ENCODE assay signal across 10 cellular contexts in genomic region chr2:207503234-207503633, GRCh38. TPM values are rescaled to one million over a fixed set of nuclear protein-coding genes. Genes with fewer than 3 reads are reported as not detected.
DNase-seq lines count a peak whose midpoint lies in the region; ATAC-seq, FAIRE-seq and TF ChIP-seq lines count a peak whose summit lies in the region.
"Had no signal": no experiment of that assay in that cellular context is flagged by ENCODE, and none has a peak within 500 bp of the region (broad histone marks: within the 10 kb centered on the region; RNA-seq: fewer than 3 reads in every experiment).

No MANE protein-coding gene starts in this region.

- peaks cover 10 to 14% (median 11%) of the 10 kb centered on the region in 4 experiments for H3K4me1 ChIP-seq in H1 (replicated peaks in 1 of 4; ENCODE audit: control insufficient read depth in 3 of 4, insufficient read depth in 4 of 4, low read length in 3 of 4)

- H2BK5ac ChIP-seq in H1 (ENCODE audit: low read depth, low read length): no peak overlapping the region

- no peak overlapping the region for H3K4me2 ChIP-seq in H1 (ENCODE audit: insufficient read depth in 1 of 2, low read depth in 2 of 2, low read length in 2 of 2)

- H2BK120ac ChIP-seq in H1 (replicated peaks; ENCODE audit: low read depth, low read length): no peak overlapping the region

- H3K27ac ChIP-seq in H1 (ENCODE audit: low read depth, low read length): no peak overlapping the region

- H4K5ac ChIP-seq in H1 (ENCODE audit: insufficient read length, low read depth, low read length): no peak overlapping the region

- no peaks in the 10 kb centered on the region for H3K36me3 ChIP-seq in H1 (ENCODE audit: control insufficient read depth in 2 of 4, insufficient read depth in 4 of 4, low read length in 3 of 4)

- no peak overlapping the region for H2BK15ac ChIP-seq in H1 (ENCODE audit: low read length)

- no peak for FAIRE-seq in H1 (lab: Jason Lieb, UNC)
- FAIRE-seq: A204.1 had no signal

- H4K8ac ChIP-seq in H1 (ENCODE audit: extremely low read depth, insufficient read depth, low read length): no peak overlapping the region

- POLR2A ChIA-PET in H1 (lab: Charles Lee; ENCODE audit: partially characterized antibody): no interaction called here

- H3K9me3 ChIP-seq in H1 (ENCODE audit: insufficient read depth in 2 of 2, low read depth in 1 of 2, low read length in 1 of 2): no peaks in the 10 kb centered on the region

- H3K9ac ChIP-seq in H1 (replicated peaks in 1 of 4; ENCODE audit: extremely low read depth in 1 of 4, low read depth in 3 of 4, low read length in 3 of 4): no peak overlapping the region

- WGBS in H1 (ENCODE audit: extremely low coverage in 1 of 2, insufficient coverage in 1 of 2, insufficient read length in 1 of 2, insufficient replicate concordance in 2 of 2, low coverage in 1 of 2, low lambda C conversion rate in 2 of 2, missing lambda C conversion rate in 1 of 2), 2 experiments: 80% methylated on average over 5 of the region's 5 CpGs; no CpG with 5 or more reads in 1 of the 2 experiments

- no peak overlapping the region for H3K4me3 Mint-ChIP-seq in stimulated activated naive CD8-positive, alpha-beta T cell treated with anti-CD3 and anti-CD28 coated beads, Interleukin-15, Interleukin-2, amounts not matched to agents 100 ng/mL and 50 ng/mL, for 24 hours

- H3K23ac ChIP-seq in H1 (ENCODE audit: insufficient read length): no peak overlapping the region

- TF ChIP-seq CTCF in H1 (IDR thresholded peaks at IDR 0.05; ENCODE audit: control extremely low read depth in 1 of 3, insufficient read depth in 1 of 3, low read depth in 1 of 3, low read length in 3 of 3): no peak

- no peaks in the 10 kb centered on the region for H3K79me2 ChIP-seq in H1 (ENCODE audit: control insufficient read depth in 1 of 2, insufficient read depth in 2 of 2, low read length in 2 of 2)

- DNase-seq in NCI-H82 (lab: John Stamatoyannopoulos, UW) (peak; percentile 17), NCI-H82 treated with DMSO at 0.1 percent for 48 hours (lab: John Stamatoyannopoulos, UW; ENCODE audit: unreplicated experiment) (no peak), H1 (ENCODE audit: low read depth in 1 of 2, low spot score in 2 of 2) (no peak), activated gamma-delta T cell treated with Interleukin-2 at 50 U/mL for 16 hours (no peak), DMS79 (lab: John Stamatoyannopoulos, UW) (no peak)

- no peak for TF ChIP-seq POLR2A in H1 (IDR thresholded peaks at IDR 0.05; ENCODE audit: control extremely low read depth in 1 of 2, low read depth in 2 of 2, low read length in 2 of 2)

- no peaks in the 10 kb centered on the region for H3K36me3 Mint-ChIP-seq in stimulated activated naive CD8-positive, alpha-beta T cell treated with anti-CD3 and anti-CD28 coated beads, Interleukin-15, Interleukin-2, amounts not matched to agents 100 ng/mL and 50 ng/mL, for 24 hours (ENCODE audit: low read depth)

- no peaks in the 10 kb centered on the region for H3K79me1 ChIP-seq in H1 (ENCODE audit: low read depth, low read length)

- CTCF ChIA-PET in H1 (lab: Charles Lee; ENCODE audit: partially characterized antibody): interaction anchor here (0.7 to 2.2 kb wide), 9 partner anchors 15 to 1108 kb away, joined by 3 to 8 read pairs (median 3); no protein-coding TSS in a partner anchor

- H4K20me1 ChIP-seq in H1 (replicated peaks in 1 of 2; ENCODE audit: control insufficient read depth in 1 of 2, insufficient read depth in 2 of 2, low read length in 2 of 2): no peaks in the 10 kb centered on the region

- H3K4me1 Mint-ChIP-seq in stimulated activated naive CD8-positive, alpha-beta T cell treated with anti-CD3 and anti-CD28 coated beads, Interleukin-15, Interleukin-2, amounts not matched to agents 100 ng/mL and 50 ng/mL, for 24 hours (ENCODE audit: low read depth): peaks cover 82% of the 10 kb centered on the region

- H4K91ac ChIP-seq in H1 (replicated peaks; ENCODE audit: insufficient read length, low read length): peak overlapping the region; percentile 10

- no peak for TF ChIP-seq EP300 in H1 (IDR thresholded peaks at IDR 0.05; ENCODE audit: borderline replicate concordance in 1 of 2, low read depth in 2 of 2, low read length in 2 of 2)

- no peak overlapping the region for H2BK12ac ChIP-seq in H1 (ENCODE audit: low read depth, low read length)

- H3K27ac Mint-ChIP-seq in stimulated activated naive CD8-positive, alpha-beta T cell treated with anti-CD3 and anti-CD28 coated beads, Interleukin-15, Interleukin-2, amounts not matched to agents 100 ng/mL and 50 ng/mL, for 24 hours: peak overlapping the region; percentile 62

- no peak overlapping the region for H3K14ac ChIP-seq in H1 (ENCODE audit: insufficient read length)

- H3K18ac ChIP-seq in H1 (ENCODE audit: extremely low read depth, low read length): 0 out of 2 replicates have a peak overlapping the region, but pooled peaks have one; percentile 53

- H2AFZ ChIP-seq in H1 (ENCODE audit: low read length): no peak overlapping the region

- no peak overlapping the region for H3K4ac ChIP-seq in H1 (replicated peaks; ENCODE audit: insufficient read length, low read depth, low read length)

- H2AK5ac ChIP-seq in H1 (ENCODE audit: low read depth, low read length): no peak overlapping the region

- no peak overlapping the region for H3K56ac ChIP-seq in H1 (replicated peaks; ENCODE audit: insufficient read length, low read depth, low read length)

- no peak overlapping the region for H3K4me3 ChIP-seq in H1 (ENCODE audit: extremely low read depth in 1 of 4, insufficient read depth in 2 of 4, low read depth in 3 of 4, low read length in 4 of 4)
- H3K4me3 ChIP-seq: skin epidermis had no signal

- ATAC-seq in HG03095 (IDR thresholded peaks at IDR 0.05; ENCODE audit: unreplicated experiment): peak; percentile 62
- ATAC-seq in GM21825 (IDR thresholded peaks at IDR 0.05; ENCODE audit: unreplicated experiment): no peak

- H3K27me3 Mint-ChIP-seq in stimulated activated naive CD8-positive, alpha-beta T cell treated with anti-CD3 and anti-CD28 coated beads, Interleukin-15, Interleukin-2, amounts not matched to agents 100 ng/mL and 50 ng/mL, for 24 hours: no peaks in the 10 kb centered on the region

- no peaks in the 10 kb centered on the region for H3K9me3 Mint-ChIP-seq in stimulated activated naive CD8-positive, alpha-beta T cell treated with anti-CD3 and anti-CD28 coated beads, Interleukin-15, Interleukin-2, amounts not matched to agents 100 ng/mL and 50 ng/mL, for 24 hours

- H3K23me2 ChIP-seq in H1 (ENCODE audit: low read depth, low read length): no peaks in the 10 kb centered on the region

- H3K27me3 ChIP-seq in H1 (replicated peaks in 1 of 4; ENCODE audit: control insufficient read depth in 3 of 4, extremely low read depth in 1 of 4, insufficient read depth in 3 of 4, low read length in 3 of 4): no peaks in the 10 kb centered on the region; a peak in 1 of 7 replicates

- TF ChIP-seq RAD21 in H1 (IDR thresholded peaks at IDR 0.05 in 1 of 2, conservative IDR thresholded peaks at IDR 0.05 in 1 of 2; ENCODE audit: low read depth in 2 of 2, low read length in 2 of 2): no peak

- H2BK20ac ChIP-seq in H1 (ENCODE audit: low read length): no peak overlapping the region

TF ChIP-seq in H1, 55 proteins besides CTCF, POLR2A, EP300 and RAD21:
- no peak for TF ChIP-seq EZH2 (IDR thresholded peaks at IDR 0.05; ENCODE audit: low read depth, low read length, severe bottlenecking)
- TF ChIP-seq TEAD4 (IDR thresholded peaks at IDR 0.05; ENCODE audit: low read depth, low read length): no peak
- no peak for TF ChIP-seq SRF (IDR thresholded peaks at IDR 0.05; ENCODE audit: low read depth, low read length)
- TF ChIP-seq JUN (IDR thresholded peaks at IDR 0.05; ENCODE audit: low read depth, low read length): no peak
- TF ChIP-seq MAFK (IDR thresholded peaks at IDR 0.05; ENCODE audit: low read depth, low read length): no peak
- TF ChIP-seq KDM1A (IDR thresholded peaks at IDR 0.05; ENCODE audit: borderline replicate concordance, low read length): no peak
- TF ChIP-seq SP4 (IDR thresholded peaks at IDR 0.05; ENCODE audit: low read length): no peak
- TF ChIP-seq CBX5 (IDR thresholded peaks at IDR 0.05; ENCODE audit: low read depth, low read length): no peak
- no peak for TF ChIP-seq CHD1 (IDR thresholded peaks at IDR 0.05; ENCODE audit: low read depth, low read length)

RNA-seq across cellular contexts. Expression of gene CREB1, which starts 26.5 kb away (rescaled TPM):
- total RNA-seq in H1 (2021; fragmentation: NEBNext Ultra II Directional; extraction: Animal tissue kit (Norgen Biotek cat#: 25700)): 97.4 and 99.0 TPM in 2 replicates
- 32.2 and 46.3 TPM in 2 replicates for polyA plus RNA-seq in H1 (2011; rRNA removed)
- 42.5 TPM for polyA plus RNA-seq in H1 (2011; cell fraction: cytosol; rRNA removed)
- polyA plus RNA-seq in H1 (2011; cell fraction: nucleus; rRNA removed): 69.6 TPM
- polyA plus RNA-seq in H1 (2012, experiment 1 of 2): 46.2 to 59.9 TPM (median 57.8 TPM) in 4 replicates
- 3.6 TPM for polyA plus RNA-seq in H1 (2012, experiment 2 of 2)
- 48.0 TPM for polyA plus RNA-seq in H1 (2013, experiment 1 of 2)
- 52.3 TPM for polyA plus RNA-seq in H1 (2013, experiment 2 of 2)
- 220 and 369 TPM in 2 replicates for polyA minus RNA-seq in H1 (2011; rRNA and poly(A)+ RNA removed)
- polyA minus RNA-seq in H1 (2011; cell fraction: cytosol; rRNA and poly(A)+ RNA removed): 79.6 TPM
- polyA minus RNA-seq in H1 (2011; cell fraction: nucleus; rRNA and poly(A)+ RNA removed): 189 TPM
